Comparison of ENCODE assay signal across 8 cellular contexts in genomic region chr17:17694229-17695081, GRCh38. TPM values are rescaled to one million over a fixed set of nuclear protein-coding genes. Genes with fewer than 3 reads are reported as not detected.
DNase-seq lines count a peak whose midpoint lies in the region; ATAC-seq and TF ChIP-seq lines count a peak whose summit lies in the region.

No MANE protein-coding gene starts in this region.

- peak overlapping the region; percentile 48 for H3K9ac ChIP-seq in OCI-LY3 (ENCODE audit: low read length)
- peak overlapping the region; percentile 96 for H3K9ac ChIP-seq in mucosa of stomach (ENCODE audit: low read length)

- no peaks in the 10 kb centered on the region for H3K9me3 ChIP-seq in OCI-LY3 (ENCODE audit: insufficient read depth, low read length)
- no peaks in the 10 kb centered on the region for H3K9me3 ChIP-seq in mucosa of stomach (ENCODE audit: control insufficient read depth, low read length)

- H4K20me1 ChIP-seq in OCI-LY3 (ENCODE audit: insufficient read depth, low read length), result no peaks in the 10 kb centered on the region

- peaks cover 37% of the 10 kb centered on the region for H3K79me2 ChIP-seq in OCI-LY3 (ENCODE audit: low read length)

- H3K27me3 ChIP-seq in OCI-LY3 (ENCODE audit: low read depth, low read length) (no peaks in the 10 kb centered on the region), mucosa of stomach (ENCODE audit: control insufficient read depth, insufficient read depth, low read length) (no peaks in the 10 kb centered on the region)

- 0 out of 2 replicates have a peak overlapping the region, but pooled peaks have one; percentile 26 for H3K27ac ChIP-seq in OCI-LY3 (ENCODE audit: low read length)

- no peak overlapping the region for H2AFZ ChIP-seq in OCI-LY3 (ENCODE audit: low read depth, low read length)

- H3K4me2 ChIP-seq in OCI-LY3 (ENCODE audit: low read length), result peak overlapping the region; percentile 63

- H3K36me3 ChIP-seq in OCI-LY3 (replicated peaks; ENCODE audit: low read depth, low read length) (no peaks in the 10 kb centered on the region), mucosa of stomach (ENCODE audit: control insufficient read depth, insufficient read depth, low read length) (no peaks in the 10 kb centered on the region)

- H3K4me1 ChIP-seq in OCI-LY3 (ENCODE audit: low read length) (peaks cover 13% of the 10 kb centered on the region; the same call in 1 of the 2 replicates), mucosa of stomach (ENCODE audit: control insufficient read depth, insufficient read depth, low read length) (peaks cover 95% of the 10 kb centered on the region)

- peak; percentile 46 for DNase-seq in NK-92 treated with Interleukin-12 subunit alpha and Interleukin-12 subunit beta, amount 100 ng/mL, for 24 hours (lab: John Stamatoyannopoulos, UW)
- DNase-seq in NK-92 (lab: John Stamatoyannopoulos, UW; ENCODE audit: unreplicated experiment) (no peak), activated T-cell treated with anti-CD3 and anti-CD28 coated beads for 4 hours (peak; percentile 53), epithelial cell of proximal tubule (ENCODE audit: low read depth) (no peak)
- peak; percentile 75 for DNase-seq in stimulated activated CD8-positive, alpha-beta memory T cell treated with anti-CD3 and anti-CD28 coated beads, Interleukin-4, amount 100 ng/mL, for 48 hours

- peak overlapping the region; percentile 83 for H3K4me3 ChIP-seq in OCI-LY3 (ENCODE audit: low read length)
- H3K4me3 ChIP-seq in epithelial cell of proximal tubule (ENCODE audit: low read depth, low read length), result peak overlapping the region; percentile 78
- peak overlapping the region; percentile 61 for H3K4me3 ChIP-seq in mucosa of stomach (ENCODE audit: low read length)

- TF ChIP-seq CTCF in OCI-LY3 (IDR thresholded peaks at IDR 0.05; ENCODE audit: low read depth, low read length) (no peak), epithelial cell of proximal tubule (conservative IDR thresholded peaks at IDR 0.05; ENCODE audit: low read depth, low read length) (no peak)

- ATAC-seq in HG03159 (IDR thresholded peaks at IDR 0.05; ENCODE audit: unreplicated experiment), result peak; percentile 46

RNA-seq across cellular contexts. Expression of gene RAI1, which starts 13.2 kb away (rescaled TPM):
- total RNA-seq in epithelial cell of proximal tubule, result 13.7 and 22.7 TPM in 2 replicates

Comparison
In these comparisons a context has a peak if more than half of its experiments do, and no peak if none do; other contexts are left out.
1. DNase-seq: peak in NK-92 treated with Interleukin-12 subunit alpha and Interleukin-12 subunit beta, amount 100 ng/mL, for 24 hours (single experiment), activated T-cell treated with anti-CD3 and anti-CD28 coated beads for 4 hours (single experiment) and stimulated activated CD8-positive, alpha-beta memory T cell treated with anti-CD3 and anti-CD28 coated beads, Interleukin-4, amount 100 ng/mL, for 48 hours (single experiment); none in NK-92 (single experiment) and epithelial cell of proximal tubule (single experiment).
2. Peak in every context shown above with its lines, with median percentiles within 50 percentile points of each other: H3K4me3 ChIP-seq.